In genomic region chr9:128104171-128104618, GRCh38 we compare ENCODE assay signal across 1 cellular context.
TF ChIP-seq lines count a peak whose summit lies in the region.

No MANE protein-coding gene starts in this region.

TF ChIP-seq in H1, 55 proteins besides CTCF, POLR2A, EP300 and RAD21:
- no peak for TF ChIP-seq RNF2 (IDR thresholded peaks at IDR 0.05; ENCODE audit: borderline replicate concordance, low read depth, low read length, missing control alignments, poor library complexity, severe bottlenecking)
- peak; percentile 22; the same call in 1 of the 2 replicates for TF ChIP-seq POLR2AphosphoS5 (IDR thresholded peaks at IDR 0.05; ENCODE audit: low read depth, low read length)
TF ChIP-seq in H1: peak in this region for 1.
